In the genomic region with DNA sequence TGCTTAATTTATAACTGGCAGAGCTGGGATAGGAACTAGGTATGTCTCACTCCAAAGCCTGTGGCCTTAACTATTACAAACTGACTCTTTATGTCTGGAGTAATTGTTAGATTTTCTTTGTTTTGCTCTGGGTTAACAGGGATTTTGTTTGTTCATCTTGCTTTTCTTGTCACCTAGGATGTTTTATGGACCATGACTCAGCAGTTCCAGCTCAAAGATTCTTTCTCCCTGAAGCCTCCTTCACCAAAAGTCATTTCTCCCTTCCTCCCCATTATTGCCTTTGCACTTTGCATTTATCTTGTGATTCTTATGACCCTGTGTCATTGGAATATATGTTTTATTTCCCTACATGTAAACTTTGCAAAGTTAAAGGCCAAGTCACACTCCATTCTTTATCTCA, we compare ENCODE assay signal across 18 cellular contexts.
A peak's percentile ranks its signal among the peaks of the same experiment; 100 is the strongest.
DNase-seq lines count a peak whose midpoint lies in the region; ATAC-seq and TF ChIP-seq lines count a peak whose summit lies in the region.
"Had no signal": no experiment of that assay in that cellular context is flagged by ENCODE, and none has a peak within 500 bp of the region (broad histone marks: within the 10 kb centered on the region; RNA-seq: fewer than 3 reads in every experiment).

No MANE protein-coding gene starts in this region.

- no peak overlapping the region for H3K23ac ChIP-seq in trophoblast cell (ENCODE audit: low read length)

- no peaks in the 10 kb centered on the region for H3K36me3 ChIP-seq in trophoblast cell (ENCODE audit: control insufficient read depth in 1 of 2, insufficient read depth in 2 of 2, low read length in 2 of 2)
- H3K36me3 ChIP-seq: prostate gland, transverse colon had no signal

- no peaks in the 10 kb centered on the region for H3K79me2 ChIP-seq in trophoblast cell (ENCODE audit: control insufficient read depth, insufficient read depth, low read length, poor library complexity)

- H4K91ac ChIP-seq in trophoblast cell (ENCODE audit: low read depth, low read length) = no peak overlapping the region

- no peak overlapping the region for H2BK120ac ChIP-seq in trophoblast cell (ENCODE audit: insufficient read depth, low read length, poor library complexity)

- H3K4me2 ChIP-seq in trophoblast cell (ENCODE audit: low read length) = no peak overlapping the region

- H4K8ac ChIP-seq in trophoblast cell (ENCODE audit: low read depth, low read length) = no peak overlapping the region

- no peaks in the 10 kb centered on the region for H3K9me3 ChIP-seq in trophoblast cell (ENCODE audit: insufficient read depth, low read depth, low read length)
- H3K9me3 ChIP-seq: prostate gland, transverse colon had no signal

- ATAC-seq in HG03095 (IDR thresholded peaks at IDR 0.05; ENCODE audit: unreplicated experiment) = no peak
- no peak for ATAC-seq in HG03135 (IDR thresholded peaks at IDR 0.05; ENCODE audit: unreplicated experiment)
- ATAC-seq in GM18870 (IDR thresholded peaks at IDR 0.05; ENCODE audit: unreplicated experiment) = no peak
- ATAC-seq: HCT116 had no signal

- H3K27ac ChIP-seq in trophoblast cell (ENCODE audit: low read depth, low read length) = no peak overlapping the region
- H3K27ac ChIP-seq: prostate gland, transverse colon had no signal

- H3K79me1 ChIP-seq in trophoblast cell (ENCODE audit: low read length) = no peaks in the 10 kb centered on the region

- no peaks in the 10 kb centered on the region for H3K4me1 ChIP-seq in trophoblast cell (ENCODE audit: control insufficient read depth in 1 of 2, insufficient read depth in 2 of 2, low read length in 2 of 2)
- H3K4me1 ChIP-seq: prostate gland had no signal

- no peak overlapping the region for H4K12ac ChIP-seq in trophoblast cell (ENCODE audit: low read depth, low read length)

- no peak overlapping the region for H2AK5ac ChIP-seq in trophoblast cell (ENCODE audit: low read length)

- H2BK5ac ChIP-seq in trophoblast cell (ENCODE audit: low read depth, low read length, poor library complexity) = no peak overlapping the region

- H2BK12ac ChIP-seq in trophoblast cell (ENCODE audit: low read length) = no peak overlapping the region

- H3K18ac ChIP-seq in trophoblast cell (ENCODE audit: low read length) = no peak overlapping the region

- H3K4me3 ChIP-seq in epithelial cell of proximal tubule (ENCODE audit: low read depth, low read length) (no peak overlapping the region), trophoblast cell (ENCODE audit: low read depth, low read length) (no peak overlapping the region)
- H3K4me3 ChIP-seq: prostate gland, transverse colon had no signal

- H3K4ac ChIP-seq in trophoblast cell (ENCODE audit: low read depth, low read length) = no peak overlapping the region

- peak; percentile 52 for DNase-seq in DMS53 treated with DMSO at 0.1 percent for 48 hours (lab: John Stamatoyannopoulos, UW; ENCODE audit: unreplicated experiment)
- peak; percentile 9 for DNase-seq in M059J (ENCODE audit: low read depth)
- DNase-seq in epithelial cell of proximal tubule (ENCODE audit: low read depth) = peak; percentile 42
- DNase-seq in renal cortical epithelial cell (ENCODE audit: low read depth) = peak; percentile 90
- DNase-seq in trophoblast cell = no peak
- DNase-seq: activated CD4-positive, alpha-beta memory T cell treated with anti-CD3 and anti-CD28 coated beads for 36 hours; foreskin fibroblast; Kasumi-1; NCI-H2081; NK-92 treated with Interleukin-12 subunit alpha and Interleukin-12 subunit beta, amount 100 ng/mL, for 24 hours; SIG-M5; stimulated activated CD8-positive, alpha-beta memory T cell treated with anti-CD3 and anti-CD28 coated beads, Interleukin-4, amount 100 ng/mL, for 48 hours; transverse colon had no signal

- no peak overlapping the region for H3K9ac ChIP-seq in trophoblast cell (ENCODE audit: low read length)

- H3K14ac ChIP-seq in trophoblast cell (ENCODE audit: low read length) = no peak overlapping the region

- no peak for TF ChIP-seq CTCF in epithelial cell of proximal tubule (conservative IDR thresholded peaks at IDR 0.05; ENCODE audit: low read depth, low read length)

- H2AFZ ChIP-seq in trophoblast cell (ENCODE audit: insufficient read depth, low read length, poor library complexity) = no peak overlapping the region

- H3K27me3 ChIP-seq in trophoblast cell (ENCODE audit: insufficient read depth, low read length) = no peaks in the 10 kb centered on the region
- H3K27me3 ChIP-seq: transverse colon had no signal

Comparison
In these comparisons a context has a peak if more than half of its experiments do, and no peak if none do; other contexts are left out.
1. DNase-seq: peak in DMS53 treated with DMSO at 0.1 percent for 48 hours (single experiment), M059J (single experiment), epithelial cell of proximal tubule (single experiment) and renal cortical epithelial cell (single experiment); none in trophoblast cell (0 of 2).